ENCODE assay signal across 16 cellular contexts in the genomic region with DNA sequence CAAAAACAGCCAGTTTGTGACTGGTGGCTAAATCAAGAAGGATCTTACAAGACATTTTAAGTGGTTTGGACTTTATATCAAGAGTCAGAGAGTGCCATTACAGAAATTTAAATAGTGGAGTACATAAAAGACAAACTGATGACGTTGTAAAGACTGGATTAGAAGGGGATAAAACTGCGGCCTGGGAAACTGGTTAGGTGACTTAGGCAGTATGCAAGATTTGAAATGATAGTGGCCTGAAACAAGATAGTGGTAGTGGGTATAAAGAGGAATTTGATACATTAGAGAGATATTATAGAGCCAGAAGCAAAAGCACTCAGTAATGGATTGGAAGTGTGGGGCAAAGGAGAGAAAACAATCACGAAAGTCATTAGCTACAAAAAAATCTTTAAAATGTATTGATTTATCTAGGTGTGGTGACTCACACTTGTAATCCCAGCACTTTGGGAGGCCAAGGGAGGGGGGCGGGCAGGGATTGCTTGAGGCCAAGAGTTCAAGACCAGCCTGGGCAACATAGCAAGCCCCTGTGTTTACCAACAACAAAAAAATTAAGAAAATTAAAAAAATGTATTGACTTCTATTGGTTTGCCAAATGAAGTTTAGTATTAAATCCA. TPM values are rescaled to one million over a fixed set of nuclear protein-coding genes. Genes with fewer than 3 reads are reported as not detected.
A peak's percentile ranks its signal among the peaks of the same experiment; 100 is the strongest.
DNase-seq lines count a peak whose midpoint lies in the region; ATAC-seq and TF ChIP-seq lines count a peak whose summit lies in the region.
"Had no signal": no experiment of that assay in that cellular context is flagged by ENCODE, and none has a peak within 500 bp of the region (broad histone marks: within the 10 kb centered on the region; RNA-seq: fewer than 3 reads in every experiment).

No MANE protein-coding gene starts in this region.

- H3K36me3 ChIP-seq in colonic mucosa: no peaks in the 10 kb centered on the region
- H3K36me3 ChIP-seq in neural progenitor cell: no peaks in the 10 kb centered on the region
- H3K36me3 ChIP-seq in uterus: no peaks in the 10 kb centered on the region
- H3K36me3 ChIP-seq: adrenal gland, right atrium auricular region had no signal

- peaks cover 12% of the 10 kb centered on the region for H3F3A ChIP-seq in neural progenitor cell (ENCODE audit: low read depth)

- H3K27ac Mint-ChIP-seq in Calu3 (ENCODE audit: unreplicated experiment): peak overlapping the region; percentile 89
- H3K27ac Mint-ChIP-seq in neural progenitor cell: no peak overlapping the region

- H3K4me2 ChIP-seq in neural progenitor cell: no peak overlapping the region

- H3K27me3 ChIP-seq in colonic mucosa (no peaks in the 10 kb centered on the region), neural progenitor cell (peaks cover 18% of the 10 kb centered on the region), uterus (no peaks in the 10 kb centered on the region)
- H3K27me3 ChIP-seq: adrenal gland, right atrium auricular region had no signal

- ATAC-seq in HG02885 (IDR thresholded peaks at IDR 0.05; ENCODE audit: poor library complexity, unreplicated experiment): no peak

- H3K36me3 Mint-ChIP-seq in Calu3 (ENCODE audit: insufficient read depth, unreplicated experiment) (peaks cover 52% of the 10 kb centered on the region), neural progenitor cell (no peaks in the 10 kb centered on the region)

- H3K9me3 Mint-ChIP-seq in Calu3 (ENCODE audit: low read depth, unreplicated experiment) (no peaks in the 10 kb centered on the region), neural progenitor cell (no peaks in the 10 kb centered on the region)

- H3K4me1 Mint-ChIP-seq in Calu3 (ENCODE audit: low read depth, unreplicated experiment) (peaks cover 32% of the 10 kb centered on the region), neural progenitor cell (peaks cover 6% of the 10 kb centered on the region)

- H3K4me1 ChIP-seq in colonic mucosa (peaks cover 6% of the 10 kb centered on the region), neural progenitor cell (peaks cover 6% of the 10 kb centered on the region), uterus (no peaks in the 10 kb centered on the region)

- no peak for TF ChIP-seq CTCF in Calu3 (IDR thresholded peaks at IDR 0.05; ENCODE audit: unreplicated experiment)
- no peak for TF ChIP-seq CTCF in colonic mucosa (IDR thresholded peaks at IDR 0.05)
- no peak for TF ChIP-seq CTCF in neural progenitor cell (IDR thresholded peaks at IDR 0.05)
- no peak for TF ChIP-seq CTCF in uterus (IDR thresholded peaks at IDR 0.05)

- H3K27me3 Mint-ChIP-seq in Calu3 (ENCODE audit: unreplicated experiment) (no peaks in the 10 kb centered on the region), neural progenitor cell (ENCODE audit: insufficient read depth, low read depth) (peaks cover 4% of the 10 kb centered on the region)

- H3K4me3 Mint-ChIP-seq in Calu3 (ENCODE audit: low read depth, unreplicated experiment): peak overlapping the region; percentile 39
- peak overlapping the region; percentile 73 for H3K4me3 Mint-ChIP-seq in neural progenitor cell

- no peak overlapping the region for H3K4me3 ChIP-seq in colonic mucosa
- peak overlapping the region; percentile 79 for H3K4me3 ChIP-seq in neural progenitor cell
- no peak overlapping the region for H3K4me3 ChIP-seq in uterus

- intact Hi-C loops in Calu3 (cut with micrococcal nuclease; ENCODE audit: unreplicated experiment) (no loop called here), colonic mucosa (cut with DNase I) (no loop called here), uterus (cut with DNase I; ENCODE audit: low total_unique reads) (no loop called here)

- H3K9ac ChIP-seq in colonic mucosa (ENCODE audit: low read depth in 2 of 2, low read length in 2 of 2): no peak overlapping the region
- no peak overlapping the region for H3K9ac ChIP-seq in neural progenitor cell

- H3K79me2 ChIP-seq in neural progenitor cell (ENCODE audit: low read depth): peaks cover 26% of the 10 kb centered on the region

- H3K27ac ChIP-seq in colonic mucosa: no peak overlapping the region
- no peak overlapping the region for H3K27ac ChIP-seq in neural progenitor cell
- H3K27ac ChIP-seq in uterus: no peak overlapping the region
- H3K27ac ChIP-seq: adrenal gland, HL-60, right atrium auricular region, RWPE1 had no signal

- no peak overlapping the region for H2AFZ ChIP-seq in neural progenitor cell (replicated peaks)

- H4K20me1 ChIP-seq in neural progenitor cell (ENCODE audit: low read depth): peaks cover 4% of the 10 kb centered on the region

- H3K9me3 ChIP-seq in colonic mucosa (no peaks in the 10 kb centered on the region), neural progenitor cell (ENCODE audit: low read depth) (no peaks in the 10 kb centered on the region), uterus (no peaks in the 10 kb centered on the region)
- H3K9me3 ChIP-seq: adrenal gland, right atrium auricular region had no signal

- BruUV-seq in Calu3 (replicated peaks; lab: Mats Ljungman, UMichigan): no TSS peak

- peak; percentile 64 for DNase-seq in Calu3
- DNase-seq in LoVo (ENCODE audit: low spot score): peak; percentile 40
- DNase-seq in colonic mucosa: peak; percentile 53
- DNase-seq in neural progenitor cell (ENCODE audit: low spot score): no peak
- no peak for DNase-seq in GM03348 (ENCODE audit: low spot score)
- no peak for DNase-seq in uterus
- DNase-seq in iPS-NIHi7 (ENCODE audit: extremely low spot score): no peak
- DNase-seq: adrenal gland, C1 segment of cervical spinal cord, cortex of kidney, NCI-H446 treated with DMSO at 0.1 percent for 48 hours, substantia nigra had no signal

- CTCF ChIA-PET in Calu3 (lab: Charles Lee): interaction anchor here (0.7 kb wide), 1 partner anchor 830 kb away, joined by 5 read pairs; no protein-coding TSS in a partner anchor

- no peak for TF ChIP-seq POLR2A in uterus (IDR thresholded peaks at IDR 0.05)

RNA-seq across cellular contexts. Expression of a gene that starts 1.6 kb away (rescaled TPM):
- total RNA-seq in Calu3 (2022): 122 and 153 TPM in 2 replicates
- 10 to 100 TPM; 72.3 to 80.9 TPM for total RNA-seq in colonic mucosa
- total RNA-seq in neural progenitor cell (ENCODE audit: low replicate concordance): 16.5 and 23.0 TPM in 2 replicates
- total RNA-seq in uterus: 10 to 100 TPM in 2 of 4 donors, 1 to 10 TPM in 2; 8.2 to 25.0 (median 14.1) TPM

Comparison
In these comparisons a context has a peak if more than half of its experiments do, and no peak if none do; other contexts are left out.
1. DNase-seq: peak in Calu3 (single experiment), LoVo (single experiment) and colonic mucosa (single experiment); none in neural progenitor cell (single experiment), GM03348 (single experiment), uterus (0 of 2) and iPS-NIHi7 (single experiment).